Comparison of ENCODE assay signal across 8 cellular contexts in genomic region chr3:99645277-99646106, GRCh38. TPM values are rescaled to one million over a fixed set of nuclear protein-coding genes. Genes with fewer than 3 reads are reported as not detected.
DNase-seq lines count a peak whose midpoint lies in the region; ATAC-seq and TF ChIP-seq lines count a peak whose summit lies in the region.

No MANE protein-coding gene starts in this region.

- intact Hi-C loops in left ventricle myocardium superior (cut with micrococcal nuclease), result no loop called here

- TF ChIP-seq CTCF in SU-DHL-6 (IDR thresholded peaks at IDR 0.05; ENCODE audit: insufficient read depth, low read length, poor library complexity, severe bottlenecking) (peak; percentile 81), tibial nerve (IDR thresholded peaks at IDR 0.05) (peak; percentile 45 to 85 (median 65))

- no peak overlapping the region for H3K27ac ChIP-seq in SU-DHL-6 (ENCODE audit: low read depth, low read length)
- H3K27ac ChIP-seq in tibial nerve, result peak overlapping the region; percentile 62 to 96 (median 81)

- H3K4me2 ChIP-seq in SU-DHL-6 (ENCODE audit: low read depth, low read length, poor library complexity, severe bottlenecking), result no peak overlapping the region

- no peak overlapping the region for H2AFZ ChIP-seq in SU-DHL-6 (ENCODE audit: low read depth, low read length, severe bottlenecking)

- H3K9me3 ChIP-seq in SU-DHL-6 (ENCODE audit: insufficient read depth, low read length) (no peaks in the 10 kb centered on the region), tibial nerve (no peaks in the 10 kb centered on the region)

- H3K36me3 ChIP-seq in SU-DHL-6 (ENCODE audit: low read length) (no peaks in the 10 kb centered on the region), tibial nerve (no peaks in the 10 kb centered on the region)

- H4K20me1 ChIP-seq in SU-DHL-6 (ENCODE audit: low read depth, low read length), result no peaks in the 10 kb centered on the region

- H3K4me3 ChIP-seq in SU-DHL-6 (ENCODE audit: insufficient read depth, low read length, poor library complexity, severe bottlenecking) (no peak overlapping the region), tibial nerve (no peak overlapping the region)

- TF ChIP-seq EP300 in tibial nerve (IDR thresholded peaks at IDR 0.05), result no peak

- no peak overlapping the region for H3K9ac ChIP-seq in SU-DHL-6 (ENCODE audit: low read length)

- H3K79me2 ChIP-seq in SU-DHL-6 (ENCODE audit: insufficient read depth, low read length), result no peaks in the 10 kb centered on the region

- H3K9me2 ChIP-seq in SU-DHL-6 (replicated peaks; ENCODE audit: insufficient read depth, low read length), result no peaks in the 10 kb centered on the region

- peak; percentile 24 for ATAC-seq in left ventricle myocardium superior

- H3F3A ChIP-seq in SU-DHL-6 (ENCODE audit: insufficient read depth), result no peaks in the 10 kb centered on the region

- DNase-seq in DMS 273 (lab: John Stamatoyannopoulos, UW; ENCODE audit: unreplicated experiment) (peak; percentile 55), DMS 273 treated with DMSO at 0.1 percent for 48 hours (lab: John Stamatoyannopoulos, UW) (no peak), left ventricle myocardium superior (no peak), tibial nerve (ENCODE audit: low spot score in 2 of 2) (no peak), NCI-H2171 treated with DMSO at 0.1 percent for 48 hours (lab: John Stamatoyannopoulos, UW) (no peak)
- DNase-seq in activated CD4-positive, alpha-beta T cell treated with anti-CD3 and anti-CD28 coated beads, Interleukin-2, amount 50 U/mL, for 1 hour, result no peak
- DNase-seq in activated CD4-positive, CD25-positive, alpha-beta regulatory T cell (lab: John Stamatoyannopoulos, UW), result no peak

- no peak for TF ChIP-seq POLR2A in tibial nerve (IDR thresholded peaks at IDR 0.05)

- H3K27me3 ChIP-seq in SU-DHL-6 (ENCODE audit: low read length) (no peaks in the 10 kb centered on the region), tibial nerve (no peaks in the 10 kb centered on the region)

- WGBS in tibial nerve, 2 donors, result 41 to 43% methylated on average over 5 of the region's 5 CpGs

- peaks cover 0 to 37% (median 10%) of the 10 kb centered on the region in 4 donors for H3K4me1 ChIP-seq in tibial nerve

RNA-seq across cellular contexts. Expression of gene COL8A1, which starts 7.1 kb away (rescaled TPM):
- total RNA-seq in left ventricle myocardium superior (12.0 TPM), tibial nerve (100 to 1,000 TPM; 144 to 217 (median 177) TPM)

Comparison
In these comparisons a context has a peak if more than half of its experiments do, and no peak if none do; other contexts are left out.
1. RNA of gene COL8A1, which starts 7.1 kb away (total RNA-seq): 144 to 217 TPM in tibial nerve; 12.0 TPM in left ventricle myocardium superior (single experiment); every median in the first group is over 10 times any median in the second.